Comparison of ENCODE assay signal across 1 cellular context in the genomic region with DNA sequence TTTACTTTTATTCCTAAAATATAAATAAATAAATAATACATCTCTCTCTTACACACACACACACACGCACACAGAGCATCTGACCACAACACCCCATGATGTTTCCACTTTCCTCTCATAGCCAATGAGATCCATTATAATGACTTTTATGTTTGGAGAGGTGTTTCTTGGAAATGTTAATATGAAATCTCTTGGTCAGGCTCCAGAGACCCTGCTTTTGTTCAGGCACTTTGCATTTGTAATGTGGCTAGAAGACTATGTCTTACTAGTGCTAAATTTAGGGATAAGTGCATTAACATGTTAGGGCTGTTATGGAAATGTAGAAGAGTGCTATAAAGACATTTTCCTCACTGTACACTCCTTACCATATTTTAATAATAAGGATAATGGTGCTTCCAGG.
TF ChIP-seq lines count a peak whose summit lies in the region.

No MANE protein-coding gene starts in this region.

TF ChIP-seq in GM23338, 12 proteins besides CTCF, POLR2A, EP300 and RAD21 (continued from another document):
- no peak for TF ChIP-seq REST (IDR thresholded peaks at IDR 0.05; ENCODE audit: unreplicated experiment)
- TF ChIP-seq EZH2phosphoT487 (IDR thresholded peaks at IDR 0.05; ENCODE audit: unreplicated experiment): no peak
- TF ChIP-seq EZH2 (IDR thresholded peaks at IDR 0.05; ENCODE audit: low read depth, unreplicated experiment): no peak
- TF ChIP-seq NANOG (IDR thresholded peaks at IDR 0.05; ENCODE audit: borderline replicate concordance): no peak
- no peak for TF ChIP-seq JUNB (IDR thresholded peaks at IDR 0.05; ENCODE audit: unreplicated experiment)
- TF ChIP-seq ZNF331 (CRISPR knock-in tag; IDR thresholded peaks at IDR 0.05; ENCODE audit: low read depth): no peak
- TF ChIP-seq POLR2AphosphoS5 (IDR thresholded peaks at IDR 0.05; ENCODE audit: low read depth): no peak
- TF ChIP-seq, protein P1, sequence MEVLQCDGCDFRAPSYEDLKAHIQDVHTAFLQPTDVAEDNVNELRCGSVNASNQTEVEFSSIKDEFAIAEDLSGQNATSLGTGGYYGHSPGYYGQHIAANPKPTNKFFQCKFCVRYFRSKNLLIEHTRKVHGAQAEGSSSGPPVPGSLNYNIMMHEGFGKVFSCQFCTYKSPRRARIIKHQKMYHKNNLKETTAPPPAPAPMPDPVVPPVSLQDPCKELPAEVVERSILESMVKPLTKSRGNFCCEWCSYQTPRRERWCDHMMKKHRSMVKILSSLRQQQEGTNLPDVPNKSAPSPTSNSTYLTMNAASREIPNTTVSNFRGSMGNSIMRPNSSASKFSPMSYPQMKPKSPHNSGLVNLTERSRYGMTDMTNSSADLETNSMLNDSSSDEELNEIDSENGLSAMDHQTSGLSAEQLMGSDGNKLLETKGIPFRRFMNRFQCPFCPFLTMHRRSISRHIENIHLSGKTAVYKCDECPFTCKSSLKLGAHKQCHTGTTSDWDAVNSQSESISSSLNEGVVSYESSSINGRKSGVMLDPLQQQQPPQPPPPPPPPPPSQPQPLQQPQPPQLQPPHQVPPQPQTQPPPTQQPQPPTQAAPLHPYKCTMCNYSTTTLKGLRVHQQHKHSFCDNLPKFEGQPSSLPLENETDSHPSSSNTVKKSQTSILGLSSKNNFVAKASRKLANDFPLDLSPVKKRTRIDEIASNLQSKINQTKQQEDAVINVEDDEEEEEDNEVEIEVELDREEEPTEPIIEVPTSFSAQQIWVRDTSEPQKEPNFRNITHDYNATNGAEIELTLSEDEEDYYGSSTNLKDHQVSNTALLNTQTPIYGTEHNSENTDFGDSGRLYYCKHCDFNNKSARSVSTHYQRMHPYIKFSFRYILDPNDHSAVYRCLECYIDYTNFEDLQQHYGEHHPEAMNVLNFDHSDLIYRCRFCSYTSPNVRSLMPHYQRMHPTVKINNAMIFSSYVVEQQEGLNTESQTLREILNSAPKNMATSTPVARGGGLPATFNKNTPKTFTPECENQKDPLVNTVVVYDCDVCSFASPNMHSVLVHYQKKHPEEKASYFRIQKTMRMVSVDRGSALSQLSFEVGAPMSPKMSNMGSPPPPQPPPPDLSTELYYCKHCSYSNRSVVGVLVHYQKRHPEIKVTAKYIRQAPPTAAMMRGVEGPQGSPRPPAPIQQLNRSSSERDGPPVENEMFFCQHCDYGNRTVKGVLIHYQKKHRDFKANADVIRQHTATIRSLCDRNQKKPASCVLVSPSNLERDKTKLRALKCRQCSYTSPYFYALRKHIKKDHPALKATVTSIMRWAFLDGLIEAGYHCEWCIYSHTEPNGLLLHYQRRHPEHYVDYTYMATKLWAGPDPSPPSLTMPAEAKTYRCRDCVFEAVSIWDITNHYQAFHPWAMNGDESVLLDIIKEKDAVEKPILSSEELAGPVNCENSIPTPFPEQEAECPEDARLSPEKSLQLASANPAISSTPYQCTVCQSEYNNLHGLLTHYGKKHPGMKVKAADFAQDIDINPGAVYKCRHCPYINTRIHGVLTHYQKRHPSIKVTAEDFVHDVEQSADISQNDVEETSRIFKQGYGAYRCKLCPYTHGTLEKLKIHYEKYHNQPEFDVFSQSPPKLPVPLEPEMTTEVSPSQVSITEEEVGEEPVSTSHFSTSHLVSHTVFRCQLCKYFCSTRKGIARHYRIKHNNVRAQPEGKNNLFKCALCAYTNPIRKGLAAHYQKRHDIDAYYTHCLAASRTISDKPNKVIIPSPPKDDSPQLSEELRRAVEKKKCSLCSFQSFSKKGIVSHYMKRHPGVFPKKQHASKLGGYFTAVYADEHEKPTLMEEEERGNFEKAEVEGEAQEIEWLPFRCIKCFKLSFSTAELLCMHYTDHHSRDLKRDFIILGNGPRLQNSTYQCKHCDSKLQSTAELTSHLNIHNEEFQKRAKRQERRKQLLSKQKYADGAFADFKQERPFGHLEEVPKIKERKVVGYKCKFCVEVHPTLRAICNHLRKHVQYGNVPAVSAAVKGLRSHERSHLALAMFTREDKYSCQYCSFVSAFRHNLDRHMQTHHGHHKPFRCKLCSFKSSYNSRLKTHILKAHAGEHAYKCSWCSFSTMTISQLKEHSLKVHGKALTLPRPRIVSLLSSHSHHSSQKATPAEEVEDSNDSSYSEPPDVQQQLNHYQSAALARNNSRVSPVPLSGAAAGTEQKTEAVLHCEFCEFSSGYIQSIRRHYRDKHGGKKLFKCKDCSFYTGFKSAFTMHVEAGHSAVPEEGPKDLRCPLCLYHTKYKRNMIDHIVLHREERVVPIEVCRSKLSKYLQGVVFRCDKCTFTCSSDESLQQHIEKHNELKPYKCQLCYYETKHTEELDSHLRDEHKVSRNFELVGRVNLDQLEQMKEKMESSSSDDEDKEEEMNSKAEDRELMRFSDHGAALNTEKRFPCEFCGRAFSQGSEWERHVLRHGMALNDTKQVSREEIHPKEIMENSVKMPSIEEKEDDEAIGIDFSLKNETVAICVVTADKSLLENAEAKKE (CRISPR knock-in tag; IDR thresholded peaks at IDR 0.05): no peak
